In the genomic region with DNA sequence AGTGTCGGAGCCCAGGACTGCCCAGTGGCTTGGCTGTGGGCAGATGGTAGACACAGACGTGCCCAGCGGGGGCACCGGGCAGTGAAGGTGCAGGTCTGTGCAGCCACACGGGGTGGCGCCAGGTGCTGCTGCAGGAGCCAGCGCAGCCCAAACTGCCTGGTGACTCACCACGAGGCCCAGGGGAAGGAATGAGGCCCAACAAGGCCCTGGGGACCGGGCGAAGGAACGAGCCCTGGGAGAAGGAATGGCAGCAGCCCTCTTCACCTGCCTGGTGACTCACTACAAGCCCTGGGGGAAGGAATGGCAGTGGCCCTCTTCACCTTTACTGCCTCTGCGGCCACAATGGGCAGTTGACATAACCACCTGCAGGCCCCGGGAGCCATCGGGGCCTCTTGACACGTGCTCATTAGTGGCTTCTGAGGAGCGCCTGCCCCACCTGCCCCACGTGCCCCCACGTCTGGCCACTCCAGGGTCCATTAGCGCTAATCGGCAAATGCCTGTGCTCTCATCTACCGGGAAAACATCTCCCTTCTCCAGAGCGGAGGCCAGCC, we compare ENCODE assay signal across 11 cellular contexts. TPM values are rescaled to one million over a fixed set of nuclear protein-coding genes. Genes with fewer than 3 reads are reported as not detected.
A peak's percentile ranks its signal among the peaks of the same experiment; 100 is the strongest.
DNase-seq lines count a peak whose midpoint lies in the region; ATAC-seq, FAIRE-seq and TF ChIP-seq lines count a peak whose summit lies in the region.
"Had no signal": no experiment of that assay in that cellular context is flagged by ENCODE, and none has a peak within 500 bp of the region (broad histone marks: within the 10 kb centered on the region; RNA-seq: fewer than 3 reads in every experiment).

No MANE protein-coding gene starts in this region.

- POLR2A ChIA-PET in PC-9 (lab: Charles Lee; ENCODE audit: unreplicated experiment) (no interaction called here), HepG2 (lab: Yijun Ruan, JAX) (no interaction called here)
- POLR2A ChIA-PET in activated CD4-positive, alpha-beta memory T cell treated with anti-CD3 and anti-CD28 coated beads for 36 hours (lab: Charles Lee), result no interaction called here

- H3K4me1 ChIP-seq in PC-9 (replicated peaks; ENCODE audit: insufficient read depth), result peaks cover 14% of the 10 kb centered on the region
- H3K4me1 ChIP-seq in HepG2 (ENCODE audit: insufficient read depth, low read length), result peaks cover 9% of the 10 kb centered on the region
- no peaks in the 10 kb centered on the region for H3K4me1 ChIP-seq in right atrium auricular region
- H3K4me1 ChIP-seq: prostate gland had no signal

- H3K27me3 Mint-ChIP-seq in activated CD4-positive, alpha-beta memory T cell treated with anti-CD3 and anti-CD28 coated beads for 36 hours, result no peaks in the 10 kb centered on the region
- H3K27me3 Mint-ChIP-seq: activated naive CD8-positive, alpha-beta T cell treated with anti-CD3 and anti-CD28 coated beads, Interleukin-2, amount 50 U/mL, for 24 hours; memory B cell had no signal

- in situ Hi-C loops in HepG2 (cut with HindIII; ENCODE audit: extremely low pct_ligation_motif_present, low pct_unique_long_range_greater_than_20kb), result no loop called here

- TF ChIP-seq EP300 in HepG2 (IDR thresholded peaks at IDR 0.05; ENCODE audit: low read depth in 2 of 2, low read length in 2 of 2), result no peak
- TF ChIP-seq EP300 in HepG2 (CRISPR knock-in tag; IDR thresholded peaks at IDR 0.05; ENCODE audit: borderline replicate concordance), result no peak

- 98% methylated on average over 18 of the region's 22 CpGs for WGBS in HepG2 (ENCODE audit: low lambda C conversion rate)

- TF ChIP-seq RAD21 in HepG2 (CRISPR knock-in tag; IDR thresholded peaks at IDR 0.05), result no peak

- no peaks in the 10 kb centered on the region for H3K27me3 ChIP-seq in H7 (ENCODE audit: control insufficient read depth, insufficient read depth, low read length)
- no peaks in the 10 kb centered on the region for H3K27me3 ChIP-seq in PC-9 (ENCODE audit: insufficient read depth, low read depth)
- H3K27me3 ChIP-seq in HepG2 (ENCODE audit: control insufficient read depth in 1 of 2, insufficient read depth in 2 of 2, low read length in 2 of 2), result no peaks in the 10 kb centered on the region
- no peaks in the 10 kb centered on the region for H3K27me3 ChIP-seq in right atrium auricular region

- H3K9ac ChIP-seq in HepG2 (ENCODE audit: insufficient read depth, low read depth, low read length), result no peak overlapping the region

- H3K4me2 ChIP-seq in PC-9 (0 out of 2 replicates have a peak overlapping the region, but pooled peaks have one; percentile 40), HepG2 (ENCODE audit: low read depth, low read length) (no peak overlapping the region)

- H3K36me3 ChIP-seq in H7 (replicated peaks; ENCODE audit: control insufficient read depth, insufficient read depth, low read length) (peaks cover 5% of the 10 kb centered on the region; the same call in 1 of the 2 replicates), PC-9 (ENCODE audit: low read depth) (0 out of 2 replicates have a peak, but pooled peaks cover 8% of the 10 kb centered on the region), HepG2 (replicated peaks in 1 of 2; ENCODE audit: control insufficient read depth in 1 of 2, insufficient read depth in 2 of 2, low read length in 2 of 2) (peaks cover 17 to 35% of the 10 kb centered on the region in 2 experiments; a peak in 4 of 5 replicates), right atrium auricular region (peaks cover 56% of the 10 kb centered on the region)

- ATAC-seq in HepG2 (no peak), GM19023 (IDR thresholded peaks at IDR 0.05; ENCODE audit: unreplicated experiment) (no peak)
- ATAC-seq: activated naive CD8-positive, alpha-beta T cell treated with anti-CD3 and anti-CD28 coated beads, Interleukin-2, amount 50 U/mL, for 24 hours had no signal

- H3K4me1 Mint-ChIP-seq in activated CD4-positive, alpha-beta memory T cell treated with anti-CD3 and anti-CD28 coated beads for 36 hours (ENCODE audit: low read depth), result no peaks in the 10 kb centered on the region

- H3K79me2 ChIP-seq in PC-9 (ENCODE audit: low read depth) (no peaks in the 10 kb centered on the region), HepG2 (ENCODE audit: insufficient read depth, low read length) (no peaks in the 10 kb centered on the region)

- H3K9me2 ChIP-seq in PC-9 (ENCODE audit: insufficient read depth), result no peaks in the 10 kb centered on the region

- intact Hi-C loops in PC-9 (cut with micrococcal nuclease; ENCODE audit: unreplicated experiment) (loop anchor here (1.0 to 2.0 kb wide), 3 partner anchors 25 to 113 kb away; no protein-coding TSS in a partner anchor), HepG2 (cut with micrococcal nuclease; ENCODE audit: unreplicated experiment) (no loop called here)
- intact Hi-C loops in activated CD4-positive, alpha-beta memory T cell treated with anti-CD3 and anti-CD28 coated beads for 36 hours (cut with micrococcal nuclease), result no loop called here

- no peaks in the 10 kb centered on the region for H3K9me3 ChIP-seq in PC-9 (ENCODE audit: insufficient read depth, low read depth)
- no peaks in the 10 kb centered on the region for H3K9me3 ChIP-seq in HepG2 (ENCODE audit: low read length)
- no peaks in the 10 kb centered on the region for H3K9me3 ChIP-seq in right atrium auricular region
- H3K9me3 ChIP-seq: prostate gland had no signal

- H3K27ac Mint-ChIP-seq in activated CD4-positive, alpha-beta memory T cell treated with anti-CD3 and anti-CD28 coated beads for 36 hours, result no peak overlapping the region
- H3K27ac Mint-ChIP-seq: activated naive CD8-positive, alpha-beta T cell treated with anti-CD3 and anti-CD28 coated beads, Interleukin-2, amount 50 U/mL, for 24 hours; memory B cell had no signal

- BruUV-seq in PC-9 (replicated peaks; lab: Mats Ljungman, UMichigan) (no TSS peak), HepG2 (replicated peaks; lab: Mats Ljungman, UMichigan) (no TSS peak)

- no peak for FAIRE-seq in HepG2 (lab: Jason Lieb, UNC)

- H4K20me1 ChIP-seq in PC-9 (ENCODE audit: insufficient read depth) (peaks cover 54% of the 10 kb centered on the region), HepG2 (ENCODE audit: insufficient read depth, low read length) (no peaks in the 10 kb centered on the region)

- CTCF ChIA-PET in PC-9 (lab: Charles Lee) (interaction anchor here (0.5 to 0.6 kb wide), 3 partner anchors 23 to 141 kb away, joined by 3 to 5 read pairs (median 5); no protein-coding TSS in a partner anchor), HepG2 (lab: Yijun Ruan, JAX; ENCODE audit: low intra/inter-chr PET ratio, low total read pairs) (no interaction called here)
- CTCF ChIA-PET in activated CD4-positive, alpha-beta memory T cell treated with anti-CD3 and anti-CD28 coated beads for 36 hours (lab: Charles Lee), result no interaction called here

- peak; percentile 76 for DNase-seq in H7
- DNase-seq in PC-9, result peak; percentile 97 to 98
- no peak for DNase-seq in HepG2 (ENCODE audit: low spot score)
- DNase-seq in activated CD4-positive, alpha-beta memory T cell treated with anti-CD3 and anti-CD28 coated beads for 36 hours, result no peak
- DNase-seq in right atrium auricular region (ENCODE audit: low spot score), result no peak
- DNase-seq: activated naive CD8-positive, alpha-beta T cell treated with anti-CD3 and anti-CD28 coated beads, Interleukin-2, amount 50 U/mL, for 24 hours had no signal

- no peak for TF ChIP-seq POLR2A in HepG2 (IDR thresholded peaks at IDR 0.05; ENCODE audit: insufficient read depth in 1 of 2, low read depth in 2 of 2, low read length in 2 of 2)

- H3K27ac ChIP-seq in PC-9 (no peak overlapping the region), HepG2 (ENCODE audit: extremely low read length, insufficient read depth, low read length) (no peak overlapping the region), right atrium auricular region (no peak overlapping the region)
- H3K27ac ChIP-seq: prostate gland had no signal

- H3K4me3 Mint-ChIP-seq in activated CD4-positive, alpha-beta memory T cell treated with anti-CD3 and anti-CD28 coated beads for 36 hours, result no peak overlapping the region
- H3K4me3 Mint-ChIP-seq: activated naive CD8-positive, alpha-beta T cell treated with anti-CD3 and anti-CD28 coated beads, Interleukin-2, amount 50 U/mL, for 24 hours; memory B cell had no signal

- H2AFZ ChIP-seq in PC-9, result no peak overlapping the region
- no peak overlapping the region for H2AFZ ChIP-seq in HepG2 (ENCODE audit: low read length)

- H3K9me3 Mint-ChIP-seq in activated CD4-positive, alpha-beta memory T cell treated with anti-CD3 and anti-CD28 coated beads for 36 hours, result no peaks in the 10 kb centered on the region
- H3K9me3 Mint-ChIP-seq: activated naive CD8-positive, alpha-beta T cell treated with anti-CD3 and anti-CD28 coated beads, Interleukin-2, amount 50 U/mL, for 24 hours; memory B cell had no signal

- H3K4me3 ChIP-seq in H7 (ENCODE audit: insufficient read depth, low read depth, low read length) (no peak overlapping the region), PC-9 (no peak overlapping the region), HepG2 (replicated peaks in 1 of 3; ENCODE audit: insufficient read depth in 1 of 3, low read depth in 2 of 3, low read length in 3 of 3) (no peak overlapping the region), right atrium auricular region (no peak overlapping the region)
- H3K4me3 ChIP-seq: prostate gland had no signal

- TF ChIP-seq CTCF in PC-9 (conservative IDR thresholded peaks at IDR 0.05) (peak; percentile 74), HepG2 (CRISPR knock-in tag; IDR thresholded peaks at IDR 0.05) (no peak), right atrium auricular region (IDR thresholded peaks at IDR 0.05) (no peak)

- peaks cover 30% of the 10 kb centered on the region for H3F3A ChIP-seq in PC-9 (ENCODE audit: insufficient read depth, low read depth)

- peaks cover 8% of the 10 kb centered on the region for H3K36me3 Mint-ChIP-seq in activated CD4-positive, alpha-beta memory T cell treated with anti-CD3 and anti-CD28 coated beads for 36 hours

RNA-seq across cellular contexts. Expression of gene MED16, which starts 9.3 kb away (rescaled TPM):
- 29.5 and 36.2 TPM in 2 replicates for total RNA-seq in H7 (2014; rRNA removed; shearing (Covaris generic))
- total RNA-seq in PC-9 (2021) (54.7 and 63.8 TPM in 2 replicates), HepG2 (2016; rRNA removed; fragmentation: Illumina TruSeq; extraction: Trizol) (14.8 and 18.4 TPM in 2 replicates), right atrium auricular region (10 to 100 TPM; 17.7 to 26.5 TPM)
- total RNA-seq in HepG2 (2016; cell fraction: cytosol; rRNA removed; fragmentation: Illumina TruSeq; extraction: Trizol; ENCODE audit: low read depth), result 6.4 and 6.7 TPM in 2 replicates
- total RNA-seq in HepG2 (2016; cell fraction: insoluble cytoplasmic fraction; rRNA removed; fragmentation: Illumina TruSeq; extraction: Trizol), result 14.0 and 16.4 TPM in 2 replicates
- total RNA-seq in HepG2 (2016; cell fraction: membrane; rRNA removed; fragmentation: Illumina TruSeq; extraction: Trizol), result 12.3 and 14.3 TPM in 2 replicates
- 11.3 and 13.2 TPM in 2 replicates for total RNA-seq in HepG2 (2016; cell fraction: nucleus; rRNA removed; fragmentation: Illumina TruSeq; extraction: Trizol)
- polyA plus RNA-seq in HepG2 (2011; rRNA removed), result 13.3 and 16.9 TPM in 2 replicates
- 17.9 and 30.0 TPM in 2 replicates for polyA plus RNA-seq in HepG2 (2011; cell fraction: cytosol; rRNA removed)
- 45.6 and 56.5 TPM in 2 replicates for polyA plus RNA-seq in HepG2 (2011; cell fraction: nucleus; rRNA removed)
- 19.2 and 24.7 TPM in 2 replicates for polyA plus RNA-seq in HepG2 (2012)
- polyA plus RNA-seq in HepG2 (2016; cell fraction: cytosol; fragmentation: Illumina TruSeq; extraction: Trizol; ENCODE audit: low read depth), result 7.2 and 8.1 TPM in 2 replicates
- polyA plus RNA-seq in HepG2 (2016; cell fraction: insoluble cytoplasmic fraction; fragmentation: Illumina TruSeq; extraction: Trizol; ENCODE audit: low read depth), result 21.8 and 29.1 TPM in 2 replicates
- polyA plus RNA-seq in HepG2 (2016; cell fraction: membrane; fragmentation: Illumina TruSeq; extraction: Trizol; ENCODE audit: low read depth), result 15.5 and 16.0 TPM in 2 replicates
- 24.9 and 32.1 TPM in 2 replicates for polyA plus RNA-seq in HepG2 (2016; cell fraction: nucleus; fragmentation: Illumina TruSeq; extraction: Trizol; ENCODE audit: insufficient read depth, low read depth)
- 17.7 and 77.2 TPM in 2 replicates for polyA minus RNA-seq in HepG2 (2011; rRNA and poly(A)+ RNA removed; ENCODE audit: low replicate concordance)
- polyA minus RNA-seq in HepG2 (2011; cell fraction: cytosol; rRNA and poly(A)+ RNA removed), result 45.1 and 51.0 TPM in 2 replicates
- 14.5 and 15.0 TPM in 2 replicates for polyA minus RNA-seq in HepG2 (2011; cell fraction: nucleus; rRNA and poly(A)+ RNA removed)
- 10 to 100 TPM; 58.9 to 62.7 TPM for total RNA-seq in activated CD4-positive, alpha-beta memory T cell treated with anti-CD3 and anti-CD28 coated beads for 36 hours

RNA-seq across cellular contexts. Expression of gene RNU6-9, which starts 9.5 kb away (rescaled TPM):
- not detected in 2 replicates for total RNA-seq in H7 (2014; rRNA removed; shearing (Covaris generic))
- not detected in 2 replicates for total RNA-seq in PC-9 (2021)
- total RNA-seq in HepG2 (2016; rRNA removed; fragmentation: Illumina TruSeq; extraction: Trizol), result under 0.01 TPM in 1 of 2 replicates, not detected in the other
- under 0.01 TPM in 2 replicates for total RNA-seq in HepG2 (2016; cell fraction: cytosol; rRNA removed; fragmentation: Illumina TruSeq; extraction: Trizol; ENCODE audit: low read depth)
- total RNA-seq in HepG2 (2016; cell fraction: insoluble cytoplasmic fraction; rRNA removed; fragmentation: Illumina TruSeq; extraction: Trizol), result under 0.01 TPM in 1 of 2 replicates, not detected in the other
- under 0.01 TPM in 1 of 2 replicates, not detected in the other for total RNA-seq in HepG2 (2016; cell fraction: membrane; rRNA removed; fragmentation: Illumina TruSeq; extraction: Trizol)
- total RNA-seq in HepG2 (2016; cell fraction: nucleus; rRNA removed; fragmentation: Illumina TruSeq; extraction: Trizol), result not detected in 2 replicates
- not detected in 2 replicates for polyA plus RNA-seq in HepG2 (2011; rRNA removed)
- not detected in 2 replicates for polyA plus RNA-seq in HepG2 (2011; cell fraction: cytosol; rRNA removed)
- polyA plus RNA-seq in HepG2 (2011; cell fraction: nucleus; rRNA removed), result not detected in 2 replicates
- polyA plus RNA-seq in HepG2 (2012), result not detected in 2 replicates
- not detected in 2 replicates for polyA plus RNA-seq in HepG2 (2016; cell fraction: cytosol; fragmentation: Illumina TruSeq; extraction: Trizol; ENCODE audit: low read depth)
- polyA plus RNA-seq in HepG2 (2016; cell fraction: insoluble cytoplasmic fraction; fragmentation: Illumina TruSeq; extraction: Trizol; ENCODE audit: low read depth), result not detected in 2 replicates
- polyA plus RNA-seq in HepG2 (2016; cell fraction: membrane; fragmentation: Illumina TruSeq; extraction: Trizol; ENCODE audit: low read depth), result not detected in 2 replicates
- polyA plus RNA-seq in HepG2 (2016; cell fraction: nucleus; fragmentation: Illumina TruSeq; extraction: Trizol; ENCODE audit: insufficient read depth, low read depth), result not detected in 2 replicates
- under 0.01 TPM in 1 of 2 replicates, not detected in the other for polyA minus RNA-seq in HepG2 (2011; rRNA and poly(A)+ RNA removed; ENCODE audit: low replicate concordance)
- under 0.01 TPM in 1 of 2 replicates, not detected in the other for polyA minus RNA-seq in HepG2 (2011; cell fraction: cytosol; rRNA and poly(A)+ RNA removed)
- polyA minus RNA-seq in HepG2 (2011; cell fraction: nucleus; rRNA and poly(A)+ RNA removed), result not detected in 2 replicates
- not detected for total RNA-seq in activated CD4-positive, alpha-beta memory T cell treated with anti-CD3 and anti-CD28 coated beads for 36 hours
- not detected for total RNA-seq in right atrium auricular region
- total RNA-seq: prostate gland; T-helper 1 cell treated with Interleukin-12 subunit alpha and Interleukin-12 subunit beta and Interleukin-4 antibody, amounts not matched to agents 30 ng/mL and 1 ng/mL, for 36 hours; temporal lobe had no signal

RNA-seq across cellular contexts. Expression of gene CFD, which starts 24.3 kb away (rescaled TPM):
- 1.4 and 1.5 TPM in 2 replicates for total RNA-seq in H7 (2014; rRNA removed; shearing (Covaris generic))
- total RNA-seq in PC-9 (2021), result 8.0 and 17.1 TPM in 2 replicates
- 3.6 and 4.6 TPM in 2 replicates for total RNA-seq in HepG2 (2016; rRNA removed; fragmentation: Illumina TruSeq; extraction: Trizol)
- 1.4 and 2.7 TPM in 2 replicates for total RNA-seq in HepG2 (2016; cell fraction: cytosol; rRNA removed; fragmentation: Illumina TruSeq; extraction: Trizol; ENCODE audit: low read depth)
- total RNA-seq in HepG2 (2016; cell fraction: insoluble cytoplasmic fraction; rRNA removed; fragmentation: Illumina TruSeq; extraction: Trizol), result 3.4 and 3.9 TPM in 2 replicates
- total RNA-seq in HepG2 (2016; cell fraction: membrane; rRNA removed; fragmentation: Illumina TruSeq; extraction: Trizol), result 1.8 and 2.7 TPM in 2 replicates
- total RNA-seq in HepG2 (2016; cell fraction: nucleus; rRNA removed; fragmentation: Illumina TruSeq; extraction: Trizol), result 1.0 and 1.7 TPM in 2 replicates
- 2.3 and 3.9 TPM in 2 replicates for polyA plus RNA-seq in HepG2 (2011; rRNA removed)
- 3.0 and 8.4 TPM in 2 replicates for polyA plus RNA-seq in HepG2 (2011; cell fraction: cytosol; rRNA removed)
- 5.1 and 6.2 TPM in 2 replicates for polyA plus RNA-seq in HepG2 (2011; cell fraction: nucleus; rRNA removed)
- 3.4 and 4.4 TPM in 2 replicates for polyA plus RNA-seq in HepG2 (2012)
- 1.7 TPM in 2 replicates for polyA plus RNA-seq in HepG2 (2016; cell fraction: cytosol; fragmentation: Illumina TruSeq; extraction: Trizol; ENCODE audit: low read depth)
- 2.4 and 5.1 TPM in 2 replicates for polyA plus RNA-seq in HepG2 (2016; cell fraction: insoluble cytoplasmic fraction; fragmentation: Illumina TruSeq; extraction: Trizol; ENCODE audit: low read depth)
- polyA plus RNA-seq in HepG2 (2016; cell fraction: membrane; fragmentation: Illumina TruSeq; extraction: Trizol; ENCODE audit: low read depth), result 1.2 and 1.9 TPM in 2 replicates
- 2.7 and 3.3 TPM in 2 replicates for polyA plus RNA-seq in HepG2 (2016; cell fraction: nucleus; fragmentation: Illumina TruSeq; extraction: Trizol; ENCODE audit: insufficient read depth, low read depth)
- polyA minus RNA-seq in HepG2 (2011; rRNA and poly(A)+ RNA removed; ENCODE audit: low replicate concordance), result 4.8 TPM in 2 replicates
- polyA minus RNA-seq in HepG2 (2011; cell fraction: cytosol; rRNA and poly(A)+ RNA removed), result 1.9 and 2.3 TPM in 2 replicates
- 0.75 and 1.9 TPM in 2 replicates for polyA minus RNA-seq in HepG2 (2011; cell fraction: nucleus; rRNA and poly(A)+ RNA removed)
- under 1 TPM; 0.40 to 0.63 TPM for total RNA-seq in activated CD4-positive, alpha-beta memory T cell treated with anti-CD3 and anti-CD28 coated beads for 36 hours
- 100 to 1,000 TPM; 133 to 652 TPM for total RNA-seq in right atrium auricular region

RNA-seq across cellular contexts. Expression of gene R3HDM4, which starts 29.3 kb away (rescaled TPM):
- total RNA-seq in H7 (2014; rRNA removed; shearing (Covaris generic)), result 47.5 and 49.9 TPM in 2 replicates
- 55.8 and 57.5 TPM in 2 replicates for total RNA-seq in PC-9 (2021)
- total RNA-seq in HepG2 (2016; rRNA removed; fragmentation: Illumina TruSeq; extraction: Trizol), result 21.8 and 26.2 TPM in 2 replicates
- total RNA-seq in HepG2 (2016; cell fraction: cytosol; rRNA removed; fragmentation: Illumina TruSeq; extraction: Trizol; ENCODE audit: low read depth), result 17.5 and 31.0 TPM in 2 replicates
- total RNA-seq in HepG2 (2016; cell fraction: insoluble cytoplasmic fraction; rRNA removed; fragmentation: Illumina TruSeq; extraction: Trizol), result 22.0 and 24.7 TPM in 2 replicates
- 29.7 and 34.2 TPM in 2 replicates for total RNA-seq in HepG2 (2016; cell fraction: membrane; rRNA removed; fragmentation: Illumina TruSeq; extraction: Trizol)
- total RNA-seq in HepG2 (2016; cell fraction: nucleus; rRNA removed; fragmentation: Illumina TruSeq; extraction: Trizol), result 16.4 and 18.7 TPM in 2 replicates
- 26.9 and 40.4 TPM in 2 replicates for polyA plus RNA-seq in HepG2 (2011; rRNA removed)
- 30.7 and 39.0 TPM in 2 replicates for polyA plus RNA-seq in HepG2 (2011; cell fraction: cytosol; rRNA removed)
- polyA plus RNA-seq in HepG2 (2011; cell fraction: nucleus; rRNA removed), result 57.8 and 68.0 TPM in 2 replicates
- 22.6 and 31.3 TPM in 2 replicates for polyA plus RNA-seq in HepG2 (2012)
- polyA plus RNA-seq in HepG2 (2016; cell fraction: cytosol; fragmentation: Illumina TruSeq; extraction: Trizol; ENCODE audit: low read depth), result 24.5 and 25.3 TPM in 2 replicates
- polyA plus RNA-seq in HepG2 (2016; cell fraction: insoluble cytoplasmic fraction; fragmentation: Illumina TruSeq; extraction: Trizol; ENCODE audit: low read depth), result 39.3 and 43.4 TPM in 2 replicates
- 44.4 and 45.0 TPM in 2 replicates for polyA plus RNA-seq in HepG2 (2016; cell fraction: membrane; fragmentation: Illumina TruSeq; extraction: Trizol; ENCODE audit: low read depth)
- 58.7 and 76.5 TPM in 2 replicates for polyA plus RNA-seq in HepG2 (2016; cell fraction: nucleus; fragmentation: Illumina TruSeq; extraction: Trizol; ENCODE audit: insufficient read depth, low read depth)
- polyA minus RNA-seq in HepG2 (2011; rRNA and poly(A)+ RNA removed; ENCODE audit: low replicate concordance), result 15.6 and 40.4 TPM in 2 replicates
- polyA minus RNA-seq in HepG2 (2011; cell fraction: cytosol; rRNA and poly(A)+ RNA removed), result 11.7 and 15.6 TPM in 2 replicates
- 8.1 and 9.8 TPM in 2 replicates for polyA minus RNA-seq in HepG2 (2011; cell fraction: nucleus; rRNA and poly(A)+ RNA removed)
- 10 to 100 TPM; 80.4 to 81.4 TPM for total RNA-seq in activated CD4-positive, alpha-beta memory T cell treated with anti-CD3 and anti-CD28 coated beads for 36 hours
- 10 to 100 TPM; 19.5 to 30.4 TPM for total RNA-seq in right atrium auricular region

RNA-seq across cellular contexts. Expression of gene ELANE, which starts 31.6 kb away (rescaled TPM):
- total RNA-seq in H7 (2014; rRNA removed; shearing (Covaris generic)), result not detected in 2 replicates
- total RNA-seq in PC-9 (2021), result not detected in 2 replicates
- not detected in 2 replicates for total RNA-seq in HepG2 (2016; rRNA removed; fragmentation: Illumina TruSeq; extraction: Trizol)
- not detected in 2 replicates for total RNA-seq in HepG2 (2016; cell fraction: cytosol; rRNA removed; fragmentation: Illumina TruSeq; extraction: Trizol; ENCODE audit: low read depth)
- total RNA-seq in HepG2 (2016; cell fraction: insoluble cytoplasmic fraction; rRNA removed; fragmentation: Illumina TruSeq; extraction: Trizol), result not detected in 2 replicates
- total RNA-seq in HepG2 (2016; cell fraction: membrane; rRNA removed; fragmentation: Illumina TruSeq; extraction: Trizol), result not detected in 2 replicates
- not detected in 2 replicates for total RNA-seq in HepG2 (2016; cell fraction: nucleus; rRNA removed; fragmentation: Illumina TruSeq; extraction: Trizol)
- polyA plus RNA-seq in HepG2 (2011; rRNA removed), result not detected in 2 replicates
- not detected in 2 replicates for polyA plus RNA-seq in HepG2 (2011; cell fraction: cytosol; rRNA removed)
- not detected in 2 replicates for polyA plus RNA-seq in HepG2 (2011; cell fraction: nucleus; rRNA removed)
- not detected in 2 replicates for polyA plus RNA-seq in HepG2 (2012)
- not detected in 2 replicates for polyA plus RNA-seq in HepG2 (2016; cell fraction: cytosol; fragmentation: Illumina TruSeq; extraction: Trizol; ENCODE audit: low read depth)
- not detected in 2 replicates for polyA plus RNA-seq in HepG2 (2016; cell fraction: insoluble cytoplasmic fraction; fragmentation: Illumina TruSeq; extraction: Trizol; ENCODE audit: low read depth)
- polyA plus RNA-seq in HepG2 (2016; cell fraction: membrane; fragmentation: Illumina TruSeq; extraction: Trizol; ENCODE audit: low read depth), result not detected in 2 replicates
- polyA plus RNA-seq in HepG2 (2016; cell fraction: nucleus; fragmentation: Illumina TruSeq; extraction: Trizol; ENCODE audit: insufficient read depth, low read depth), result not detected in 2 replicates
- not detected in 2 replicates for polyA minus RNA-seq in HepG2 (2011; rRNA and poly(A)+ RNA removed; ENCODE audit: low replicate concordance)
- polyA minus RNA-seq in HepG2 (2011; cell fraction: cytosol; rRNA and poly(A)+ RNA removed), result not detected in 2 replicates
- polyA minus RNA-seq in HepG2 (2011; cell fraction: nucleus; rRNA and poly(A)+ RNA removed), result not detected in 2 replicates
- not detected for total RNA-seq in activated CD4-positive, alpha-beta memory T cell treated with anti-CD3 and anti-CD28 coated beads for 36 hours
- under 1 TPM; 0.67 to 0.83 TPM for total RNA-seq in right atrium auricular region
- total RNA-seq: T-helper 1 cell treated with Interleukin-12 subunit alpha and Interleukin-12 subunit beta and Interleukin-4 antibody, amounts not matched to agents 30 ng/mL and 1 ng/mL, for 36 hours had no signal

Comparison
In these comparisons a context has a peak if more than half of its experiments do, and no peak if none do; other contexts are left out.
1. DNase-seq: peak in H7 (single experiment) and PC-9 (2 of 2); none in HepG2 (single experiment), activated CD4-positive, alpha-beta memory T cell treated with anti-CD3 and anti-CD28 coated beads for 36 hours (single experiment) and right atrium auricular region (single experiment).